ENCODE assay signal across 8 cellular contexts in the genomic region with DNA sequence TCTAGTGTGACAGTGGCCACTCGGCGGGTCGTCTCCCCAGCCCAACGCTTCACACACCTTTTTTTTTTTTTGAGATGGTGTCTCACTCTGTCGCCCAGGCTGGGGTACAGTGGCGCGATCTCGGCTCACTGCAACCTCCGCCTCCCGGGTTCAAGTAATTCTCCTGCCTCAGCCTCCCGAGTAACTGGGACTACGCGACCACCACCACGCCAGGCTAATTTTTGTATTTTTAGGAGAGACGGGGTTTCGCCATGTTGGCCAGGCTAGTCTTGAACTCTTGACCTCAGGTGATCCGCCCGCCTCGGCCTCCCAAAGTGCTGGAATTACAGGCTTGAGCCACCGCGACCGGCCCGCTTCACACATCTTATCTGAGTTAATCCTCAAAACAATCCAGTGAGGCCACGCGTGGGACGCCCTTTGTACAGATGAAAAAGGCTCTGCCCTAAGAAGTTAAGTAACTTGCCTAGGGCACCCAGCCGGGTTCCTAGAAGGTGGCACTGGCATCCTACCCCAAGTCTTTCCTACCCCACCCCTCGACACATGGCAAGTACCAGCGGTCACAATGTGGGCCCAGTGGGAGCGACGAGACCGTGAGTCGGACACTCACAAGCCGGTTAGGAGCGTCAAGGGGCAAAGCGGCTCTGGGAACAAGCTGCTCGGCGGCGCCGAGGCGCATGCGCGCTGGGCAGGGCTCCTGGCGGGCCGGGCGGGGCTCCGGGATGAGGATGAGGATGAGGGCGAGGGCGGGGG. TPM values are rescaled to one million over a fixed set of nuclear protein-coding genes. Genes with fewer than 3 reads are reported as not detected.
DNase-seq lines count a peak whose midpoint lies in the region; TF ChIP-seq lines count a peak whose summit lies in the region.
"Not testable (repeated sequence)": the region's sequence is repeated elsewhere in the genome, so short reads cannot be mapped to it uniquely, and the experiment has no call there.

No MANE protein-coding gene starts in this region.

- peaks cover 13 to 28% of the 10 kb centered on the region in 2 donors for H3K36me3 Mint-ChIP-seq in CD14-positive monocyte
- H3K36me3 Mint-ChIP-seq in activated naive CD4-positive, alpha-beta T cell treated with anti-CD3 and anti-CD28 coated beads for 36 hours (ENCODE audit: low read depth); neural crest cell (ENCODE audit: low read depth): not testable (repeated sequence)

- CTCF ChIA-PET in activated naive CD4-positive, alpha-beta T cell treated with anti-CD3 and anti-CD28 coated beads for 36 hours (lab: Charles Lee), result interaction anchor here (0.5 to 4.9 kb wide), 24 partner anchors 7 to 331 kb away, joined by 3 to 108 read pairs (median 10); a partner anchor contains a TSS

- not testable (repeated sequence) for H3K9me3 ChIP-seq in SJSA1 (replicated peaks); endocrine pancreas (ENCODE audit: control insufficient read depth, low read length); iPS-15b (ENCODE audit: control insufficient read depth, insufficient read depth, low read length); stomach

- DNase-seq in CD14-positive monocyte (ENCODE audit: low spot score) (peak; percentile 52), SJSA1 (ENCODE audit: low read depth in 1 of 2, low spot score in 2 of 2) (peak; percentile 70 to 88), neural crest cell (ENCODE audit: low read depth, low spot score) (peak; percentile 61), stomach (peak; percentile 56)
- DNase-seq in Jurkat, Clone E6-1 (ENCODE audit: low read depth, low spot score), result not testable (repeated sequence)
- DNase-seq in activated naive CD4-positive, alpha-beta T cell treated with anti-CD3 and anti-CD28 coated beads for 36 hours, result peak; percentile 58

- H3K4me3 ChIP-seq in Jurkat, Clone E6-1 (ENCODE audit: low read length), result peak overlapping the region; percentile 37
- H3K4me3 ChIP-seq in SJSA1, result peak overlapping the region; percentile 29
- H3K4me3 ChIP-seq in endocrine pancreas (ENCODE audit: control insufficient read depth, insufficient read depth, low read length), result not testable (repeated sequence)
- H3K4me3 ChIP-seq in iPS-15b (ENCODE audit: low read depth, low read length), result peak overlapping the region; percentile 72
- peak overlapping the region; percentile 36 to 40 (median 38) for H3K4me3 ChIP-seq in stomach

- not testable (repeated sequence) for TF ChIP-seq CTCF in CD14-positive monocyte (IDR thresholded peaks at IDR 0.05); neural crest cell (conservative IDR thresholded peaks at IDR 0.05); stomach (IDR thresholded peaks at IDR 0.05)

- H3K4me3 Mint-ChIP-seq in CD14-positive monocyte (peak overlapping the region; percentile 64 to 84), neural crest cell (peak overlapping the region; percentile 85)
- peak overlapping the region; percentile 68 for H3K4me3 Mint-ChIP-seq in activated naive CD4-positive, alpha-beta T cell treated with anti-CD3 and anti-CD28 coated beads for 36 hours

- peak overlapping the region; percentile 17 for H3K9ac ChIP-seq in endocrine pancreas (ENCODE audit: control insufficient read depth, insufficient read depth, low read length)
- H3K9ac ChIP-seq in iPS-15b (ENCODE audit: low read depth, low read length), result not testable (repeated sequence)

- H3K27me3 Mint-ChIP-seq in CD14-positive monocyte (ENCODE audit: low read depth in 3 of 3), result peaks cover 15 to 26% (median 25%) of the 10 kb centered on the region in 3 donors
- not testable (repeated sequence) for H3K27me3 Mint-ChIP-seq in activated naive CD4-positive, alpha-beta T cell treated with anti-CD3 and anti-CD28 coated beads for 36 hours (ENCODE audit: low read depth); neural crest cell (ENCODE audit: low read depth)

- not testable (repeated sequence) for H3K27ac ChIP-seq in SJSA1
- H3K27ac ChIP-seq in stomach, result peak overlapping the region in 1 of 5 donors; percentile 29

- peaks cover 50% of the 10 kb centered on the region for H3K4me1 Mint-ChIP-seq in CD14-positive monocyte
- peaks cover 50% of the 10 kb centered on the region for H3K4me1 Mint-ChIP-seq in activated naive CD4-positive, alpha-beta T cell treated with anti-CD3 and anti-CD28 coated beads for 36 hours (ENCODE audit: low read depth)
- peaks cover 28% of the 10 kb centered on the region for H3K4me1 Mint-ChIP-seq in neural crest cell

- H3K27me3 ChIP-seq in SJSA1 (replicated peaks); endocrine pancreas (ENCODE audit: control insufficient read depth, insufficient read depth, low read length); stomach: not testable (repeated sequence)
- H3K27me3 ChIP-seq in iPS-15b (ENCODE audit: control insufficient read depth, insufficient read depth, low read length), result peaks cover 26% of the 10 kb centered on the region

- H3K4me1 ChIP-seq in SJSA1 (replicated peaks), result peaks cover 23% of the 10 kb centered on the region
- not testable (repeated sequence) for H3K4me1 ChIP-seq in endocrine pancreas (ENCODE audit: control insufficient read depth, insufficient read depth, low read length); iPS-15b (ENCODE audit: control insufficient read depth, insufficient read depth, low read length)
- peaks cover 19 to 36% (median 31%) of the 10 kb centered on the region in 4 donors for H3K4me1 ChIP-seq in stomach

- peaks cover 11% of the 10 kb centered on the region for H3K36me3 ChIP-seq in SJSA1
- not testable (repeated sequence) for H3K36me3 ChIP-seq in endocrine pancreas (ENCODE audit: control insufficient read depth, insufficient read depth, low read length); iPS-15b (ENCODE audit: control insufficient read depth, insufficient read depth, low read length)
- peaks cover 11 to 14% (median 13%) of the 10 kb centered on the region in 4 donors for H3K36me3 ChIP-seq in stomach

- H3K9me3 Mint-ChIP-seq in CD14-positive monocyte; activated naive CD4-positive, alpha-beta T cell treated with anti-CD3 and anti-CD28 coated beads for 36 hours; neural crest cell: not testable (repeated sequence)

- not testable (repeated sequence) for H3K27ac Mint-ChIP-seq in CD14-positive monocyte; activated naive CD4-positive, alpha-beta T cell treated with anti-CD3 and anti-CD28 coated beads for 36 hours; neural crest cell (ENCODE audit: unreplicated experiment)

- TF ChIP-seq POLR2A in stomach (IDR thresholded peaks at IDR 0.05), result not testable (repeated sequence)

- 24 to 40% (median 29%) methylated on average over 36 to 49 of the region's 49 CpGs for WGBS in stomach, 5 donors

- not testable (repeated sequence) for TF ChIP-seq EP300 in stomach (IDR thresholded peaks at IDR 0.05)

- intact Hi-C loops in CD14-positive monocyte (cut with micrococcal nuclease) (loop anchor here in 1 of 2 donors (5.0 kb wide), 1 partner anchor 121 kb away; no protein-coding TSS in a partner anchor), stomach (cut with DNase I; ENCODE audit: low total_unique reads) (loop anchor here (5.0 kb wide), 1 partner anchor 51 kb away; no protein-coding TSS in a partner anchor)
- intact Hi-C loops in activated naive CD4-positive, alpha-beta T cell treated with anti-CD3 and anti-CD28 coated beads for 36 hours (cut with micrococcal nuclease), result loop anchor here (5.0 kb wide), 2 partner anchors 144 to 179 kb away; a partner anchor contains a TSS

RNA-seq across cellular contexts. Expression of a gene that starts 5.2 kb away (rescaled TPM):
- polyA plus RNA-seq in CD14-positive monocyte, result 10 to 100 TPM; 34.9 to 43.0 TPM
- 140 TPM for polyA plus RNA-seq in Jurkat, Clone E6-1 (2012; ENCODE audit: insufficient read depth, insufficient read length)
- 96.2 and 138 TPM in 2 replicates for total RNA-seq in SJSA1 (2014; rRNA removed; shearing (Covaris generic))
- total RNA-seq in activated naive CD4-positive, alpha-beta T cell treated with anti-CD3 and anti-CD28 coated beads for 36 hours, result 100 to 1,000 TPM; 293 to 295 TPM
- 51.3 and 55.1 TPM in 2 replicates for total RNA-seq in neural crest cell
- total RNA-seq in stomach, result 100 to 1,000 TPM in 4 of 5 donors, 10 to 100 TPM in 1; 53.8 to 266 (median 131) TPM
- polyA plus RNA-seq in stomach, result 10 to 100 TPM; 44.0 to 59.4 (median 46.5) TPM

RNA-seq across cellular contexts. Expression of a gene that starts 28.0 kb away (rescaled TPM):
- 10 to 100 TPM in 1 of 2 donors, 1 to 10 TPM in 1; 9.1 to 10.3 TPM for polyA plus RNA-seq in CD14-positive monocyte
- 58.7 TPM for polyA plus RNA-seq in Jurkat, Clone E6-1 (2012; ENCODE audit: insufficient read depth, insufficient read length)
- total RNA-seq in SJSA1 (2014; rRNA removed; shearing (Covaris generic)), result 40.2 and 61.7 TPM in 2 replicates
- total RNA-seq in activated naive CD4-positive, alpha-beta T cell treated with anti-CD3 and anti-CD28 coated beads for 36 hours, result 10 to 100 TPM; 56.2 to 61.9 TPM
- 58.9 and 71.8 TPM in 2 replicates for total RNA-seq in neural crest cell
- total RNA-seq in stomach, result 10 to 100 TPM; 24.6 to 96.4 (median 42.6) TPM
- polyA plus RNA-seq in stomach, result 10 to 100 TPM; 18.5 to 61.3 (median 30.9) TPM

RNA-seq across cellular contexts. Expression of a gene that starts 42.3 kb away (rescaled TPM):
- 1 to 10 TPM; 3.6 to 5.8 TPM for polyA plus RNA-seq in CD14-positive monocyte
- 1.0 TPM for polyA plus RNA-seq in Jurkat, Clone E6-1 (2012; ENCODE audit: insufficient read depth, insufficient read length)
- 13.4 and 17.5 TPM in 2 replicates for total RNA-seq in SJSA1 (2014; rRNA removed; shearing (Covaris generic))
- total RNA-seq in activated naive CD4-positive, alpha-beta T cell treated with anti-CD3 and anti-CD28 coated beads for 36 hours, result 1 to 10 TPM; 4.1 to 5.4 TPM
- 3.0 and 3.3 TPM in 2 replicates for total RNA-seq in neural crest cell
- total RNA-seq in stomach, result 100 to 1,000 TPM in 3 of 5 donors, 10 to 100 TPM in 2; 23.5 to 217 (median 103) TPM
- polyA plus RNA-seq in stomach, result 10 to 100 TPM; 18.8 to 34.3 (median 22.6) TPM
